Comparison of ENCODE assay signal across 21 cellular contexts in genomic region chr4:37446016-37446415, GRCh38.
DNase-seq lines count a peak whose midpoint lies in the region; FAIRE-seq and TF ChIP-seq lines count a peak whose summit lies in the region.
"Had no signal": no experiment of that assay in that cellular context is flagged by ENCODE, and none has a peak within 500 bp of the region (broad histone marks: within the 10 kb centered on the region; RNA-seq: fewer than 3 reads in every experiment).

No MANE protein-coding gene starts in this region.

- DNase-seq in M059J (ENCODE audit: low read depth) (peak; percentile 79), astrocyte (ENCODE audit: low read depth) (peak; percentile 53), myocyte (ENCODE audit: low read depth) (peak; percentile 50), NOMO-1 treated with dmso at 0.1 percent for 144 hours (lab: John Stamatoyannopoulos, UW; ENCODE audit: unreplicated experiment) (no peak), NCI-H1436 (lab: John Stamatoyannopoulos, UW) (no peak), iPS-NIHi11 (ENCODE audit: low spot score) (no peak), frontal cortex (ENCODE audit: low spot score in 2 of 2) (no peak)
- DNase-seq: Caco-2; CD4-positive, CD25-positive, alpha-beta regulatory T cell; DMS153; KBM-7; MV-4-11; NCI-H187 treated with DMSO at 0.1 percent for 48 hours; NCI-H2227 treated with DMSO at 0.1 percent for 48 hours; NCI-H524 had no signal

- no peaks in the 10 kb centered on the region for H3K9me3 ChIP-seq in astrocyte (ENCODE audit: insufficient read depth, low read depth, low read length)
- H3K9me3 ChIP-seq: Caco-2 had no signal

- peaks cover 16% of the 10 kb centered on the region for H3K27me3 Mint-ChIP-seq in astrocyte (ENCODE audit: low read depth, unreplicated experiment)

- H3K4me3 ChIP-seq in astrocyte (ENCODE audit: insufficient read depth, low read depth, low read length) = no peak overlapping the region
- H3K4me3 ChIP-seq: GM23338, SK-N-MC had no signal

- H3K79me2 ChIP-seq in astrocyte (ENCODE audit: insufficient read depth, low read length) = no peaks in the 10 kb centered on the region

- no peak for FAIRE-seq in astrocyte (lab: Jason Lieb, UNC)
- no peak for FAIRE-seq in frontal cortex (lab: Jason Lieb, UNC)
- FAIRE-seq: GM12892, GM18507, HepG2 had no signal

- H3K9ac ChIP-seq in astrocyte (ENCODE audit: low read length) = no peak overlapping the region

- no peak overlapping the region for H3K27ac Mint-ChIP-seq in astrocyte (ENCODE audit: unreplicated experiment)
- H3K27ac Mint-ChIP-seq: B cell; CD4-positive, CD25-positive, alpha-beta regulatory T cell; GM23338 had no signal

- H3K4me2 ChIP-seq in astrocyte (ENCODE audit: low read length) = peak overlapping the region; percentile 32
- H3K4me2 ChIP-seq: GM23338 had no signal

- H3K27me3 ChIP-seq in astrocyte (ENCODE audit: insufficient read depth, low read length) = peaks cover 12% of the 10 kb centered on the region

- peaks cover 19% of the 10 kb centered on the region for H3K4me1 Mint-ChIP-seq in astrocyte (ENCODE audit: low read depth, unreplicated experiment)
- H3K4me1 Mint-ChIP-seq: B cell; CD4-positive, CD25-positive, alpha-beta regulatory T cell; GM23338 had no signal

- H3K36me3 ChIP-seq in astrocyte (ENCODE audit: insufficient read depth, low read length) = no peaks in the 10 kb centered on the region

- H3K36me3 Mint-ChIP-seq in astrocyte (ENCODE audit: low read depth, unreplicated experiment) = no peaks in the 10 kb centered on the region
- H3K36me3 Mint-ChIP-seq: CD4-positive, CD25-positive, alpha-beta regulatory T cell had no signal

- TF ChIP-seq CTCF in astrocyte (IDR thresholded peaks at IDR 0.05; ENCODE audit: insufficient read depth, low read depth, low read length) = no peak

- H3K4me3 Mint-ChIP-seq in astrocyte (ENCODE audit: unreplicated experiment) = no peak overlapping the region
- H3K4me3 Mint-ChIP-seq: B cell, GM23338 had no signal

- no peaks in the 10 kb centered on the region for H4K20me1 ChIP-seq in astrocyte (ENCODE audit: insufficient read depth, low read length)

- H3K9me3 Mint-ChIP-seq in astrocyte (ENCODE audit: unreplicated experiment) = peaks cover 3% of the 10 kb centered on the region
- H3K9me3 Mint-ChIP-seq: GM23338 had no signal

- no peak overlapping the region for H3K27ac ChIP-seq in astrocyte (ENCODE audit: low read depth, low read length)
- H3K27ac ChIP-seq: SK-N-MC had no signal

- H3K4me1 ChIP-seq in astrocyte (ENCODE audit: insufficient read depth, low read length) = no peaks in the 10 kb centered on the region

- H2AFZ ChIP-seq in astrocyte (ENCODE audit: low read depth, low read length) = no peak overlapping the region
- H2AFZ ChIP-seq: GM23338 had no signal

Comparison
In these comparisons a context has a peak if more than half of its experiments do, and no peak if none do; other contexts are left out.
1. DNase-seq: peak in M059J (single experiment), astrocyte (single experiment) and myocyte (single experiment); none in NOMO-1 treated with dmso at 0.1 percent for 144 hours (single experiment), NCI-H1436 (single experiment), iPS-NIHi11 (single experiment) and frontal cortex (0 of 2).